Comparison of ENCODE assay signal across 26 cellular contexts in the genomic region with DNA sequence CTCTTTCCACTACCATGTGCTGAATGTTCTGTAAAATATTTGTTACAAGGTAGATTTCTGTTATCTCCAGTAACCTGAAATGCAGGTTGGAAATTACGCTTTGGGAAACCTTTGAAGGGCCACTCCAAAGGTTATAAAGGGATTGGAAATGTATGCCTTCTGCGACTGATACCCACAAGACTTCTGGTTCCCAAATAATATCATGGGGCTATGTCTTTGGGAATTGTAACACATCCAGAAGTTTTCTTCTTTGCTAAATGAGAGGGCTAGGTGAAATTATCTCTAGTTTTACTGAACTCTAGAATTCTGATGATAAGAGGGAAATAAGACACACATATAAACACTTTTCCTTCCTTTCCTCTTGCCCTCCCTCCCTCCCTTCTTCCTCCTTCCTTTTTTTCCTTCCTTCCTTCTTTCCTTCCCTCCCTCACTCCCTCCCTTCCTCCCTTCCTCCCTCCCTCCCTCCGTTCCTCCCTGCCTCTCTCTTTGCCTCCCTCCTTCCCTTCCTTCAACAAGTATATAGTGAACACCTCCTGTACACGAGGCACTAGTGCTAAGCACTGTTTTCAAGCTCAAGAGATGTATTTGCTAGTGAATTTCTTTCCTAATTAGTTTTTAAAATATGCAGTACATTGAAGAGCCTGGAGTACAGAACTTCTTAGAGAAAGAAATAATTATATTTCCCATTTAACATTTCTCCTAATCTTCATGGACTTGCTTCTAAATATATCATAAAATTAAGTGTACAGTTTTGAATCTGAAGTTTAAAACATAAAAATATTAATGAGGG. TPM values are rescaled to one million over a fixed set of nuclear protein-coding genes. Genes with fewer than 3 reads are reported as not detected.
"Had no signal": no experiment of that assay in that cellular context is flagged by ENCODE, and none has a peak within 500 bp of the region (broad histone marks: within the 10 kb centered on the region; RNA-seq: fewer than 3 reads in every experiment).

No MANE protein-coding gene starts in this region.

- H3K4me3 ChIP-seq: mucosa of descending colon, thoracic aorta, vagina had no signal

- DNase-seq: activated CD4-positive, alpha-beta T cell treated with anti-CD3 and anti-CD28 coated beads for 1 hour; activated CD4-positive, alpha-beta T cell treated with anti-CD3 and anti-CD28 coated beads, Interleukin-2, amount 50 U/mL, for 1 hour; activated CD8-positive, alpha-beta memory T cell treated with anti-CD3 and anti-CD28 coated beads for 24 hours; activated CD8-positive, alpha-beta memory T cell treated with anti-CD3 and anti-CD28 coated beads, Interleukin-2, amount 50 U/mL, for 4 hours; activated T-cell treated with anti-CD3 and anti-CD28 coated beads, Interleukin-2, amount 50 U/mL, for 24 hours; aorta; brain microvascular endothelial cell; caudate nucleus; effector CD8-positive, alpha-beta T cell; hippocampal formation; mucosa of descending colon; nucleus accumbens; retina; stimulated activated CD4-positive, alpha-beta T cell treated with anti-CD3 and anti-CD28 coated beads, Interleukin-4, amount 100 ng/mL, for 24 hours; stimulated activated naive CD4-positive, alpha-beta T cell treated with Interleukin-2 at 50 U/mL for 16 hours; T-helper 9 cell had no signal

- H3K36me3 Mint-ChIP-seq: activated naive CD4-positive, alpha-beta T cell treated with anti-CD3 and anti-CD28 coated beads, Interleukin-2, amount 50 U/mL, for 72 hours; memory B cell had no signal

- H3K27ac Mint-ChIP-seq: activated naive CD4-positive, alpha-beta T cell treated with anti-CD3 and anti-CD28 coated beads, Interleukin-2, amount 50 U/mL, for 72 hours; activated T-cell treated with anti-CD3 and anti-CD28 coated beads, Interleukin-2, amount 50 U/mL, for 24 hours; activated T-helper 17 cell treated with anti-CD3 and anti-CD28 coated beads, Interleukin-2, amount 50 U/mL, for 72 hours; dendritic cell treated with granulocyte-macrophage colony-stimulating factor and Interleukin-4, amounts not matched to agents 40 ng/mL and 50 ng/mL, for 4 days; memory B cell; type B pancreatic cell had no signal

- H3K27ac ChIP-seq: brain microvascular endothelial cell, thoracic aorta, vagina had no signal

- ATAC-seq: activated naive CD4-positive, alpha-beta T cell treated with anti-CD3 and anti-CD28 coated beads, Interleukin-2, amount 50 U/mL, for 72 hours; activated T-helper 17 cell treated with anti-CD3 and anti-CD28 coated beads, Interleukin-2, amount 50 U/mL, for 72 hours; esophagus mucosa; mucosa of descending colon had no signal

- H3K9me3 ChIP-seq: mucosa of descending colon, thoracic aorta, vagina had no signal

- H3K4me1 Mint-ChIP-seq: activated T-helper 17 cell treated with anti-CD3 and anti-CD28 coated beads, Interleukin-2, amount 50 U/mL, for 72 hours; memory B cell had no signal

- H3K9me3 Mint-ChIP-seq: activated naive CD4-positive, alpha-beta T cell treated with anti-CD3 and anti-CD28 coated beads, Interleukin-2, amount 50 U/mL, for 72 hours; activated T-cell treated with anti-CD3 and anti-CD28 coated beads, Interleukin-2, amount 50 U/mL, for 24 hours; activated T-helper 17 cell treated with anti-CD3 and anti-CD28 coated beads, Interleukin-2, amount 50 U/mL, for 72 hours; dendritic cell treated with granulocyte-macrophage colony-stimulating factor and Interleukin-4, amounts not matched to agents 40 ng/mL and 50 ng/mL, for 4 days; memory B cell; type B pancreatic cell had no signal

- H3K27me3 Mint-ChIP-seq: type B pancreatic cell had no signal

- H3K4me3 Mint-ChIP-seq: activated T-cell treated with anti-CD3 and anti-CD28 coated beads, Interleukin-2, amount 50 U/mL, for 24 hours; activated T-helper 17 cell treated with anti-CD3 and anti-CD28 coated beads, Interleukin-2, amount 50 U/mL, for 72 hours; dendritic cell treated with granulocyte-macrophage colony-stimulating factor and Interleukin-4, amounts not matched to agents 40 ng/mL and 50 ng/mL, for 4 days; memory B cell; type B pancreatic cell had no signal

- H3K27me3 ChIP-seq: brain microvascular endothelial cell, vagina had no signal

- H3K36me3 ChIP-seq: thoracic aorta, vagina had no signal

- H3K4me1 ChIP-seq: vagina had no signal

- FAIRE-seq: frontal cortex had no signal

RNA-seq across cellular contexts. Expression of a gene that starts 10.1 kb away (rescaled TPM):
- total RNA-seq: activated T-helper 17 cell treated with anti-CD3 and anti-CD28 coated beads, Interleukin-2, amount 50 U/mL, for 72 hours had no signal
- polyA plus RNA-seq: liver had no signal
